ENCODE assay signal across 17 cellular contexts in the genomic region with DNA sequence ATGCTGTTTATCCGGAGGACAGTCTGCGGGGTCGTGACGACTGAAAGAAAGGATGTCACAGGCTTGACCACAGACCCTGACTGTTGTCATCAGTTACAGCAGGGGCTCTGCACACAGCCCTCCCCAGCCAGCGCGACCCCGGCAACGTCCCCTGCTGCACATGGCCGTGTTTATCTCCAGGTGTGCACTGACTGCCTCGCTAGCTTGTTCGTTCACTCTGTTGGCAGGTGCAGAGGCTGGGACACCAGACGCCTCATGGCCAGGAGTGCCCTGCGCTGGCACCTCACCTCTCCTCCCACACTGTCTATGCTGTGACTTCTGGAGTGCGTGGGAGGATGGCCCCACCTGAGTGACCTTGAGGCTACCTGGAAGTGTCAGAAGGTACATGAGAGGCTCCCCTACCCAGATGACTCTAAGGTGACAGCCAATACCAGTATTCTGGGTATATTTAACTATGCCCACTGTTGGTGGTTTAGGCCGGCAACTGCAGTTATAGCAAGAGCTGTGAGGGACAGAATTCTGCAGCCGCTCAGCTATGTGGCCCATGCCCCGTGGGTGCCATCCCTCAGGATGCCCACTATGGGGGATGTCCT. TPM values are rescaled to one million over a fixed set of nuclear protein-coding genes. Genes with fewer than 3 reads are reported as not detected.
DNase-seq lines count a peak whose midpoint lies in the region; ATAC-seq, FAIRE-seq and TF ChIP-seq lines count a peak whose summit lies in the region.
"Had no signal": no experiment of that assay in that cellular context is flagged by ENCODE, and none has a peak within 500 bp of the region (broad histone marks: within the 10 kb centered on the region; RNA-seq: fewer than 3 reads in every experiment).

No MANE protein-coding gene starts in this region.

- H3K27ac ChIP-seq in ACC112 (ENCODE audit: low read depth, low read length), result peak overlapping the region; percentile 70
- H3K27ac ChIP-seq in astrocyte (ENCODE audit: low read depth, low read length), result peak overlapping the region; percentile 65
- peak overlapping the region; percentile 59 to 86 (median 84) for H3K27ac ChIP-seq in heart right ventricle
- H3K27ac ChIP-seq in psoas muscle, result peak overlapping the region; percentile 73

- H3K4me3 ChIP-seq in ACC112 (ENCODE audit: low read depth, low read length) (peak overlapping the region; percentile 40), astrocyte (ENCODE audit: insufficient read depth, low read depth, low read length) (no peak overlapping the region), heart right ventricle (peak overlapping the region in 5 of 10 donors; percentile 15 to 36 (median 15)), psoas muscle (peak overlapping the region; percentile 32)
- H3K4me3 ChIP-seq: Peyer's patch had no signal

- DNase-seq in astrocyte (ENCODE audit: low read depth), result no peak
- DNase-seq in heart right ventricle, result no peak
- DNase-seq in psoas muscle, result no peak
- DNase-seq in EL, result no peak
- DNase-seq in NK-92 treated with Interleukin-12 subunit alpha and Interleukin-12 subunit beta, amount 100 ng/mL, for 24 hours (lab: John Stamatoyannopoulos, UW), result no peak
- no peak for DNase-seq in NCI-H1417 (lab: John Stamatoyannopoulos, UW)
- no peak for DNase-seq in NCI-H345 treated with DMSO at 0.1 percent for 48 hours (lab: John Stamatoyannopoulos, UW; ENCODE audit: unreplicated experiment)
- DNase-seq: activated T-cell treated with anti-CD3 and anti-CD28 coated beads, Interleukin-2, amount 50 U/mL, for 24 hours; effector CD4-positive, alpha-beta T cell; foreskin melanocyte; NCI-H1105 treated with DMSO at 0.1 percent for 48 hours; NCI-H446; T-helper 2 cell had no signal

- intact Hi-C loops in heart right ventricle (cut with DNase I), result loop anchor here in 4 of 10 donors (2.0 to 10.0 kb wide), 3 partner anchors 49 to 753 kb away; a partner anchor contains a TSS
- intact Hi-C loops in psoas muscle (cut with DNase I), result no loop called here

- H3K9me3 Mint-ChIP-seq in astrocyte (ENCODE audit: unreplicated experiment), result no peaks in the 10 kb centered on the region
- H3K9me3 Mint-ChIP-seq: activated T-cell treated with anti-CD3 and anti-CD28 coated beads, Interleukin-2, amount 50 U/mL, for 24 hours; stimulated activated naive CD8-positive, alpha-beta T cell treated with anti-CD3 and anti-CD28 coated beads, Interleukin-15, Interleukin-2, amounts not matched to agents 100 ng/mL and 50 ng/mL, for 24 hours had no signal

- H2AFZ ChIP-seq in ACC112 (ENCODE audit: low read length, unreplicated experiment) (no peak overlapping the region), astrocyte (ENCODE audit: low read depth, low read length) (no peak overlapping the region)

- H3K36me3 ChIP-seq in ACC112 (ENCODE audit: insufficient read depth, low read length), result peaks cover 15% of the 10 kb centered on the region; the same call in 1 of the 2 replicates
- H3K36me3 ChIP-seq in astrocyte (ENCODE audit: insufficient read depth, low read length), result peaks cover 15% of the 10 kb centered on the region
- H3K36me3 ChIP-seq in heart right ventricle, result peaks cover 3 to 61% (median 29%) of the 10 kb centered on the region in 9 donors
- peaks cover 2 to 50% of the 10 kb centered on the region in 2 donors for H3K36me3 ChIP-seq in psoas muscle (ENCODE audit: insufficient read depth in 1 of 2, low read depth in 1 of 2)

- no peaks in the 10 kb centered on the region for H3K9me3 ChIP-seq in astrocyte (ENCODE audit: insufficient read depth, low read depth, low read length)
- no peaks in the 10 kb centered on the region for H3K9me3 ChIP-seq in heart right ventricle
- H3K9me3 ChIP-seq in psoas muscle, result no peaks in the 10 kb centered on the region
- H3K9me3 ChIP-seq: Peyer's patch had no signal

- H3K36me3 Mint-ChIP-seq in astrocyte (ENCODE audit: low read depth, unreplicated experiment), result peaks cover 10% of the 10 kb centered on the region

- peak overlapping the region; percentile 68 for H3K9ac ChIP-seq in astrocyte (ENCODE audit: low read length)

- no peak for FAIRE-seq in astrocyte (lab: Jason Lieb, UNC)
- FAIRE-seq: H1 had no signal

- ATAC-seq in heart right ventricle (peak in 7 of 8 donors; percentile 5 to 42 (median 10)), psoas muscle (peak; percentile 5 to 18 (median 10))

- no peak overlapping the region for H3K27ac Mint-ChIP-seq in astrocyte (ENCODE audit: unreplicated experiment)
- H3K27ac Mint-ChIP-seq: activated T-cell treated with anti-CD3 and anti-CD28 coated beads, Interleukin-2, amount 50 U/mL, for 24 hours; stimulated activated naive CD8-positive, alpha-beta T cell treated with anti-CD3 and anti-CD28 coated beads, Interleukin-15, Interleukin-2, amounts not matched to agents 100 ng/mL and 50 ng/mL, for 24 hours had no signal

- no peaks in the 10 kb centered on the region for H3K27me3 Mint-ChIP-seq in astrocyte (ENCODE audit: low read depth, unreplicated experiment)
- H3K27me3 Mint-ChIP-seq: activated T-cell treated with anti-CD3 and anti-CD28 coated beads, Interleukin-2, amount 50 U/mL, for 24 hours; stimulated activated naive CD8-positive, alpha-beta T cell treated with anti-CD3 and anti-CD28 coated beads, Interleukin-15, Interleukin-2, amounts not matched to agents 100 ng/mL and 50 ng/mL, for 24 hours had no signal

- 24 to 41% methylated on average over 17 of the region's 17 CpGs for WGBS in heart right ventricle, 2 donors
- WGBS in psoas muscle, 3 donors, result 41 to 45% (median 44%) methylated on average over 17 of the region's 17 CpGs

- H3K4me1 ChIP-seq in ACC112 (ENCODE audit: control insufficient read depth, insufficient read depth, low read length, unreplicated experiment) (peaks cover 20% of the 10 kb centered on the region), astrocyte (ENCODE audit: insufficient read depth, low read length) (peaks cover 23% of the 10 kb centered on the region), heart right ventricle (peaks cover 12 to 25% (median 19%) of the 10 kb centered on the region in 9 donors), psoas muscle (peaks cover 14% of the 10 kb centered on the region)

- TF ChIP-seq CTCF in astrocyte (IDR thresholded peaks at IDR 0.05; ENCODE audit: insufficient read depth, low read depth, low read length), result no peak
- no peak for TF ChIP-seq CTCF in heart right ventricle (IDR thresholded peaks at IDR 0.05)
- no peak for TF ChIP-seq CTCF in psoas muscle (IDR thresholded peaks at IDR 0.05)

- H3K79me2 ChIP-seq in ACC112 (ENCODE audit: control insufficient read depth, insufficient read depth, low read length, unreplicated experiment), result no peaks in the 10 kb centered on the region
- no peaks in the 10 kb centered on the region for H3K79me2 ChIP-seq in astrocyte (ENCODE audit: insufficient read depth, low read length)

- H4K20me1 ChIP-seq in astrocyte (ENCODE audit: insufficient read depth, low read length), result peaks cover 32% of the 10 kb centered on the region

- no peaks in the 10 kb centered on the region for H3K27me3 ChIP-seq in ACC112 (ENCODE audit: insufficient read depth, low read length)
- no peaks in the 10 kb centered on the region for H3K27me3 ChIP-seq in astrocyte (ENCODE audit: insufficient read depth, low read length)
- H3K27me3 ChIP-seq in heart right ventricle, result no peaks in the 10 kb centered on the region
- no peaks in the 10 kb centered on the region for H3K27me3 ChIP-seq in psoas muscle (ENCODE audit: insufficient read depth in 3 of 3, low read length in 2 of 3)
- H3K27me3 ChIP-seq: Peyer's patch had no signal

- peak overlapping the region; percentile 80 for H3K4me2 ChIP-seq in astrocyte (ENCODE audit: low read length)

- H3K4me3 Mint-ChIP-seq in astrocyte (ENCODE audit: unreplicated experiment), result no peak overlapping the region
- H3K4me3 Mint-ChIP-seq: activated T-cell treated with anti-CD3 and anti-CD28 coated beads, Interleukin-2, amount 50 U/mL, for 24 hours; stimulated activated naive CD8-positive, alpha-beta T cell treated with anti-CD3 and anti-CD28 coated beads, Interleukin-15, Interleukin-2, amounts not matched to agents 100 ng/mL and 50 ng/mL, for 24 hours had no signal

- H3K4me1 Mint-ChIP-seq in astrocyte (ENCODE audit: low read depth, unreplicated experiment), result no peaks in the 10 kb centered on the region

RNA-seq across cellular contexts. Expression of a gene that starts 12.2 kb away (rescaled TPM):
- total RNA-seq in astrocyte (67.4 and 69.1 TPM in 2 replicates), heart right ventricle (100 to 1,000 TPM in 4 of 10 donors, 10 to 100 TPM in 6; 63.2 to 138 (median 96.7) TPM), psoas muscle (100 to 1,000 TPM in 1 of 4 donors, 10 to 100 TPM in 3; 59.2 to 104 (median 70.8) TPM)
- polyA plus RNA-seq in heart right ventricle (100 to 1,000 TPM; 139 to 186 TPM), psoas muscle (100 to 1,000 TPM; 108 to 181 (median 127) TPM)

RNA-seq across cellular contexts. Expression of a gene that starts 12.2 kb away (rescaled TPM):
- total RNA-seq in astrocyte (14.0 and 14.9 TPM in 2 replicates), heart right ventricle (10 to 100 TPM in 8 of 10 donors, 1 to 10 TPM in 2; 9.0 to 17.7 (median 12.1) TPM), psoas muscle (10 to 100 TPM; 12.1 to 18.4 (median 13.0) TPM)
- polyA plus RNA-seq in heart right ventricle (10 to 100 TPM in 1 of 2 donors, 1 to 10 TPM in 1; 9.1 to 24.3 TPM), psoas muscle (10 to 100 TPM; 12.4 to 19.0 (median 17.7) TPM)

RNA-seq across cellular contexts. Expression of a gene that starts 49.7 kb away (rescaled TPM):
- total RNA-seq in astrocyte (2.3 and 2.8 TPM in 2 replicates), heart right ventricle (10 to 100 TPM; 28.8 to 84.4 (median 48.3) TPM), psoas muscle (10 to 100 TPM in 3 of 4 donors, 1 to 10 TPM in 1; 9.7 to 29.2 (median 15.0) TPM)
- polyA plus RNA-seq in heart right ventricle (10 to 100 TPM; 18.8 to 22.8 TPM), psoas muscle (10 to 100 TPM in 2 of 3 donors, 1 to 10 TPM in 1; 8.6 to 12.9 (median 11.5) TPM)
